Comparison of ENCODE assay signal across 1 cellular context in the genomic region with DNA sequence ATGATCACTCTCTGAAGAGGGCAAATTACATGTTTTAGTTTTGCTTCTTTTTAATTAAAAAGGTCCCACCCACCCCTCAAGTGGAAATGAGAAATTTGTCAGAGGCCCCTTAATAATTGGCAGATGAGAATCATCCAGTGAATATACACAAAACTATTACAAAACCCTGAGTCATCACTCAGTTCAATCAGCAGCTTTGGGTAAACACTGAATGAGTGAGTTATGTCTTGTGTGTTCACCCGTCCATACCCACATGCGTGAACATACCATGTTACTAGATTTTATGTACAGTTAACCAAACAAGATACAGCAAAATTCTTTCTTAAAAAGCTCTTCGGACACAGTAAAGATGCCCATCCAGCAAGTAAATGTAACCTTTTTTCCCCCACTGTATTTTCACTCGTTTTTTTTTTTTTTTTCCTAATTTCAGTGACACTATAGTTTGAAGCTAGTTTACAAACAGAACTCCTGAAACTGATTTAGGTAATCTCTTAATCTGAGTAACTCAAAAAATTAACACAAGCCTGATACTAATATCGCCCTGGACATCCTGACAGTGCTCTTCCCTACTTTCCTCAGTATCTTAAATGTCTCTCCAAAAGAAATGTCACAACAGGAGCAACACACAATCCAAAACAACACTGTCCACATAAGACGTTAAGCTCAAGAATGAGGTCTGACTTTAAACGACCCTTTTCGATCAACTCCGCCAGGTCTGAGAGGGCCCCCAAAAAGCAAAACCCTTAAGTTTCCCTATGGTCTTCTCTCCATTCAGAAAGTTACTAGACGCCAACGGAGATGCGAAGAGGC.
TF ChIP-seq lines count a peak whose summit lies in the region.

No MANE protein-coding gene starts in this region.

TF ChIP-seq in K562, 482 proteins besides CTCF, POLR2A, EP300 and RAD21 (continued from another document and continues in another):
- TF ChIP-seq ZNF583 (CRISPR knock-in tag; IDR thresholded peaks at IDR 0.05) (no peak), JUND (IDR thresholded peaks at IDR 0.05; ENCODE audit: borderline replicate concordance, low read depth, low read length) (peak; percentile 94), JUND (tag; IDR thresholded peaks at IDR 0.05; ENCODE audit: borderline replicate concordance, low read depth, low read length) (peak; percentile 82; the same call in 2 of the 3 replicates), ZNF644 (tag; IDR thresholded peaks at IDR 0.05; ENCODE audit: low read depth) (no peak), ZNF707 (CRISPR knock-in tag; conservative IDR thresholded peaks at IDR 0.05) (no peak), TBP (optimal IDR thresholded peaks at IDR 0.05; ENCODE audit: low read depth, low read length) (no peak), MCM2 (IDR thresholded peaks at IDR 0.05; ENCODE audit: low read depth) (no peak), NRF1 (conservative IDR thresholded peaks at IDR 0.05 in 1 of 2, IDR thresholded peaks at IDR 0.05 in 1 of 2) (no peak), ZNF197 (CRISPR knock-in tag; IDR thresholded peaks at IDR 0.05; ENCODE audit: low read depth) (no peak), GTF2F1 (IDR thresholded peaks at IDR 0.05; ENCODE audit: low read depth, low read length) (no peak), POLR3G (IDR thresholded peaks at IDR 0.05; ENCODE audit: extremely low read depth, insufficient read length, insufficient replicate concordance) (no peak), NR2F6 (CRISPR knock-in tag; IDR thresholded peaks at IDR 0.05) (no peak), CREB1 (IDR thresholded peaks at IDR 0.05) (no peak), CREB1 (CRISPR knock-in tag; IDR thresholded peaks at IDR 0.05) (no peak), ZFX (CRISPR knock-in tag; IDR thresholded peaks at IDR 0.05) (no peak), LEF1 (IDR thresholded peaks at IDR 0.05) (peak; percentile 93), SRF (CRISPR knock-in tag; IDR thresholded peaks at IDR 0.05) (no peak), CEBPG (CRISPR knock-in tag; IDR thresholded peaks at IDR 0.05) (no peak), CEBPG (tag; conservative IDR thresholded peaks at IDR 0.05 in 1 of 2, IDR thresholded peaks at IDR 0.05 in 1 of 2) (peak; percentile 49 to 60; a peak in 3 of 4 replicates), BHLHE40 (IDR thresholded peaks at IDR 0.05; ENCODE audit: low read length) (no peak), ZNF436 (CRISPR knock-in tag; IDR thresholded peaks at IDR 0.05) (no peak), CAMTA2 (CRISPR knock-in tag; conservative IDR thresholded peaks at IDR 0.05) (no peak), ZNF41 (CRISPR knock-in tag; conservative IDR thresholded peaks at IDR 0.05) (no peak), FOXK1 (CRISPR knock-in tag; IDR thresholded peaks at IDR 0.05; ENCODE audit: borderline replicate concordance) (no peak), TAF1 (IDR thresholded peaks at IDR 0.05; ENCODE audit: control insufficient read depth, extremely low read depth, insufficient read depth, low read length, severe bottlenecking) (no peak), NFE2 (IDR thresholded peaks at IDR 0.05; ENCODE audit: low read depth) (peak; percentile 93), TCF7 (IDR thresholded peaks at IDR 0.05; ENCODE audit: borderline replicate concordance) (no peak), SLC30A9 (CRISPR knock-in tag; IDR thresholded peaks at IDR 0.05) (no peak), CEBPB (tag; IDR thresholded peaks at IDR 0.05) (no peak), ZNF431 (CRISPR knock-in tag; IDR thresholded peaks at IDR 0.05) (no peak), SOX6 (IDR thresholded peaks at IDR 0.05) (peak; percentile 44; the same call in 1 of the 2 replicates), CCNT2 (IDR thresholded peaks at IDR 0.05; ENCODE audit: borderline replicate concordance, extremely low read depth, insufficient read length, low read depth, low read length) (no peak), GABPA (tag; conservative IDR thresholded peaks at IDR 0.05; ENCODE audit: low read depth) (no peak), FOXJ2 (tag; IDR thresholded peaks at IDR 0.05) (no peak), SIX5 (IDR thresholded peaks at IDR 0.05; ENCODE audit: borderline replicate concordance in 1 of 2, insufficient read depth in 1 of 2, low read depth in 1 of 2, low read length in 2 of 2) (no peak), BRD4 (IDR thresholded peaks at IDR 0.05) (no peak), BCOR (IDR thresholded peaks at IDR 0.05) (no peak), DNMT1 (IDR thresholded peaks at IDR 0.05) (no peak), TEAD2 (tag; IDR thresholded peaks at IDR 0.05) (no peak), ETS2 (tag; IDR thresholded peaks at IDR 0.05; ENCODE audit: borderline replicate concordance, poor library complexity, severe bottlenecking) (no peak), FUS (optimal IDR thresholded peaks at IDR 0.05; ENCODE audit: low read depth, low read length) (no peak), RBM25 (IDR thresholded peaks at IDR 0.05; ENCODE audit: low read depth, low read length, severe bottlenecking) (no peak), HCFC1 (IDR thresholded peaks at IDR 0.05; ENCODE audit: low read depth, low read length) (no peak), TGIF2 (CRISPR knock-in tag; IDR thresholded peaks at IDR 0.05) (no peak), ZNF316 (IDR thresholded peaks at IDR 0.05) (peak; percentile 98)
- TF ChIP-seq, protein P1, sequence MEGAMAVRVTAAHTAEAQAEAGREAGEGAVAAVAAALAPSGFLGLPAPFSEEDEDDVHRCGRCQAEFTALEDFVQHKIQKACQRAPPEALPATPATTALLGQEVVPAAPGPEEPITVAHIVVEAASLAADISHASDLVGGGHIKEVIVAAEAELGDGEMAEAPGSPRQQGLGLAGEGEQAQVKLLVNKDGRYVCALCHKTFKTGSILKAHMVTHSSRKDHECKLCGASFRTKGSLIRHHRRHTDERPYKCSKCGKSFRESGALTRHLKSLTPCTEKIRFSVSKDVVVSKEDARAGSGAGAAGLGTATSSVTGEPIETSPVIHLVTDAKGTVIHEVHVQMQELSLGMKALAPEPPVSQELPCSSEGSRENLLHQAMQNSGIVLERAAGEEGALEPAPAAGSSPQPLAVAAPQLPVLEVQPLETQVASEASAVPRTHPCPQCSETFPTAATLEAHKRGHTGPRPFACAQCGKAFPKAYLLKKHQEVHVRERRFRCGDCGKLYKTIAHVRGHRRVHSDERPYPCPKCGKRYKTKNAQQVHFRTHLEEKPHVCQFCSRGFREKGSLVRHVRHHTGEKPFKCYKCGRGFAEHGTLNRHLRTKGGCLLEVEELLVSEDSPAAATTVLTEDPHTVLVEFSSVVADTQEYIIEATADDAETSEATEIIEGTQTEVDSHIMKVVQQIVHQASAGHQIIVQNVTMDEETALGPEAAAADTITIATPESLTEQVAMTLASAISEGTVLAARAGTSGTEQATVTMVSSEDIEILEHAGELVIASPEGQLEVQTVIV (CRISPR knock-in tag; IDR thresholded peaks at IDR 0.05; ENCODE audit: borderline replicate concordance), result no peak
- TF ChIP-seq, protein P2, sequence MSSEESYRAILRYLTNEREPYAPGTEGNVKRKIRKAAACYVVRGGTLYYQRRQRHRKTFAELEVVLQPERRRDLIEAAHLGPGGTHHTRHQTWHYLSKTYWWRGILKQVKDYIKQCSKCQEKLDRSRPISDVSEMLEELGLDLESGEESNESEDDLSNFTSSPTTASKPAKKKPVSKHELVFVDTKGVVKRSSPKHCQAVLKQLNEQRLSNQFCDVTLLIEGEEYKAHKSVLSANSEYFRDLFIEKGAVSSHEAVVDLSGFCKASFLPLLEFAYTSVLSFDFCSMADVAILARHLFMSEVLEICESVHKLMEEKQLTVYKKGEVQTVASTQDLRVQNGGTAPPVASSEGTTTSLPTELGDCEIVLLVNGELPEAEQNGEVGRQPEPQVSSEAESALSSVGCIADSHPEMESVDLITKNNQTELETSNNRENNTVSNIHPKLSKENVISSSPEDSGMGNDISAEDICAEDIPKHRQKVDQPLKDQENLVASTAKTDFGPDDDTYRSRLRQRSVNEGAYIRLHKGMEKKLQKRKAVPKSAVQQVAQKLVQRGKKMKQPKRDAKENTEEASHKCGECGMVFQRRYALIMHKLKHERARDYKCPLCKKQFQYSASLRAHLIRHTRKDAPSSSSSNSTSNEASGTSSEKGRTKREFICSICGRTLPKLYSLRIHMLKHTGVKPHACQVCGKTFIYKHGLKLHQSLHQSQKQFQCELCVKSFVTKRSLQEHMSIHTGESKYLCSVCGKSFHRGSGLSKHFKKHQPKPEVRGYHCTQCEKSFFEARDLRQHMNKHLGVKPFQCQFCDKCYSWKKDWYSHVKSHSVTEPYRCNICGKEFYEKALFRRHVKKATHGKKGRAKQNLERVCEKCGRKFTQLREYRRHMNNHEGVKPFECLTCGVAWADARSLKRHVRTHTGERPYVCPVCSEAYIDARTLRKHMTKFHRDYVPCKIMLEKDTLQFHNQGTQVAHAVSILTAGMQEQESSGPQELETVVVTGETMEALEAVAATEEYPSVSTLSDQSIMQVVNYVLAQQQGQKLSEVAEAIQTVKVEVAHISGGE (CRISPR knock-in tag; IDR thresholded peaks at IDR 0.05), result no peak
- TF ChIP-seq, protein P3, sequence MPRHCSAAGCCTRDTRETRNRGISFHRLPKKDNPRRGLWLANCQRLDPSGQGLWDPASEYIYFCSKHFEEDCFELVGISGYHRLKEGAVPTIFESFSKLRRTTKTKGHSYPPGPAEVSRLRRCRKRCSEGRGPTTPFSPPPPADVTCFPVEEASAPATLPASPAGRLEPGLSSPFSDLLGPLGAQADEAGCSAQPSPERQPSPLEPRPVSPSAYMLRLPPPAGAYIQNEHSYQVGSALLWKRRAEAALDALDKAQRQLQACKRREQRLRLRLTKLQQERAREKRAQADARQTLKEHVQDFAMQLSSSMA (CRISPR knock-in tag; IDR thresholded peaks at IDR 0.05), result no peak
- TF ChIP-seq, protein P4, sequence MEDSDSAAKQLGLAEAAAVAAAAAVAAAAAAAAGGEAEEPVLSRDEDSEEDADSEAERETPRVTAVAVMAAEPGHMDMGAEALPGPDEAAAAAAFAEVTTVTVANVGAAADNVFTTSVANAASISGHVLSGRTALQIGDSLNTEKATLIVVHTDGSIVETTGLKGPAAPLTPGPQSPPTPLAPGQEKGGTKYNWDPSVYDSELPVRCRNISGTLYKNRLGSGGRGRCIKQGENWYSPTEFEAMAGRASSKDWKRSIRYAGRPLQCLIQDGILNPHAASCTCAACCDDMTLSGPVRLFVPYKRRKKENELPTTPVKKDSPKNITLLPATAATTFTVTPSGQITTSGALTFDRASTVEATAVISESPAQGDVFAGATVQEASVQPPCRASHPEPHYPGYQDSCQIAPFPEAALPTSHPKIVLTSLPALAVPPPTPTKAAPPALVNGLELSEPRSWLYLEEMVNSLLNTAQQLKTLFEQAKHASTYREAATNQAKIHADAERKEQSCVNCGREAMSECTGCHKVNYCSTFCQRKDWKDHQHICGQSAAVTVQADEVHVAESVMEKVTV (CRISPR knock-in tag; IDR thresholded peaks at IDR 0.05), result no peak
- TF ChIP-seq, protein P5, sequence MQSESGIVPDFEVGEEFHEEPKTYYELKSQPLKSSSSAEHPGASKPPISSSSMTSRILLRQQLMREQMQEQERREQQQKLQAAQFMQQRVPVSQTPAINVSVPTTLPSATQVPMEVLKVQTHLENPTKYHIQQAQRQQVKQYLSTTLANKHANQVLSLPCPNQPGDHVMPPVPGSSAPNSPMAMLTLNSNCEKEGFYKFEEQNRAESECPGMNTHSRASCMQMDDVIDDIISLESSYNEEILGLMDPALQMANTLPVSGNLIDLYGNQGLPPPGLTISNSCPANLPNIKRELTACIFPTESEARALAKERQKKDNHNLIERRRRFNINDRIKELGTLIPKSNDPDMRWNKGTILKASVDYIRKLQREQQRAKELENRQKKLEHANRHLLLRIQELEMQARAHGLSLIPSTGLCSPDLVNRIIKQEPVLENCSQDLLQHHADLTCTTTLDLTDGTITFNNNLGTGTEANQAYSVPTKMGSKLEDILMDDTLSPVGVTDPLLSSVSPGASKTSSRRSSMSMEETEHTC (IDR thresholded peaks at IDR 0.05), result no peak
- TF ChIP-seq, protein P6, sequence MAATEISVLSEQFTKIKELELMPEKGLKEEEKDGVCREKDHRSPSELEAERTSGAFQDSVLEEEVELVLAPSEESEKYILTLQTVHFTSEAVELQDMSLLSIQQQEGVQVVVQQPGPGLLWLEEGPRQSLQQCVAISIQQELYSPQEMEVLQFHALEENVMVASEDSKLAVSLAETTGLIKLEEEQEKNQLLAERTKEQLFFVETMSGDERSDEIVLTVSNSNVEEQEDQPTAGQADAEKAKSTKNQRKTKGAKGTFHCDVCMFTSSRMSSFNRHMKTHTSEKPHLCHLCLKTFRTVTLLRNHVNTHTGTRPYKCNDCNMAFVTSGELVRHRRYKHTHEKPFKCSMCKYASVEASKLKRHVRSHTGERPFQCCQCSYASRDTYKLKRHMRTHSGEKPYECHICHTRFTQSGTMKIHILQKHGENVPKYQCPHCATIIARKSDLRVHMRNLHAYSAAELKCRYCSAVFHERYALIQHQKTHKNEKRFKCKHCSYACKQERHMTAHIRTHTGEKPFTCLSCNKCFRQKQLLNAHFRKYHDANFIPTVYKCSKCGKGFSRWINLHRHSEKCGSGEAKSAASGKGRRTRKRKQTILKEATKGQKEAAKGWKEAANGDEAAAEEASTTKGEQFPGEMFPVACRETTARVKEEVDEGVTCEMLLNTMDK (IDR thresholded peaks at IDR 0.05; ENCODE audit: borderline replicate concordance, insufficient read depth, low read depth, low read length, poor library complexity, severe bottlenecking), result no peak
- TF ChIP-seq, protein P7, sequence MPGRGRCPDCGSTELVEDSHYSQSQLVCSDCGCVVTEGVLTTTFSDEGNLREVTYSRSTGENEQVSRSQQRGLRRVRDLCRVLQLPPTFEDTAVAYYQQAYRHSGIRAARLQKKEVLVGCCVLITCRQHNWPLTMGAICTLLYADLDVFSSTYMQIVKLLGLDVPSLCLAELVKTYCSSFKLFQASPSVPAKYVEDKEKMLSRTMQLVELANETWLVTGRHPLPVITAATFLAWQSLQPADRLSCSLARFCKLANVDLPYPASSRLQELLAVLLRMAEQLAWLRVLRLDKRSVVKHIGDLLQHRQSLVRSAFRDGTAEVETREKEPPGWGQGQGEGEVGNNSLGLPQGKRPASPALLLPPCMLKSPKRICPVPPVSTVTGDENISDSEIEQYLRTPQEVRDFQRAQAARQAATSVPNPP (IDR thresholded peaks at IDR 0.05; ENCODE audit: borderline replicate concordance, insufficient read depth, insufficient read length), result no peak
- TF ChIP-seq, protein P8, sequence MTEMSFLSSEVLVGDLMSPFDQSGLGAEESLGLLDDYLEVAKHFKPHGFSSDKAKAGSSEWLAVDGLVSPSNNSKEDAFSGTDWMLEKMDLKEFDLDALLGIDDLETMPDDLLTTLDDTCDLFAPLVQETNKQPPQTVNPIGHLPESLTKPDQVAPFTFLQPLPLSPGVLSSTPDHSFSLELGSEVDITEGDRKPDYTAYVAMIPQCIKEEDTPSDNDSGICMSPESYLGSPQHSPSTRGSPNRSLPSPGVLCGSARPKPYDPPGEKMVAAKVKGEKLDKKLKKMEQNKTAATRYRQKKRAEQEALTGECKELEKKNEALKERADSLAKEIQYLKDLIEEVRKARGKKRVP (CRISPR knock-in tag; IDR thresholded peaks at IDR 0.05), result no peak
- TF ChIP-seq, protein P9, sequence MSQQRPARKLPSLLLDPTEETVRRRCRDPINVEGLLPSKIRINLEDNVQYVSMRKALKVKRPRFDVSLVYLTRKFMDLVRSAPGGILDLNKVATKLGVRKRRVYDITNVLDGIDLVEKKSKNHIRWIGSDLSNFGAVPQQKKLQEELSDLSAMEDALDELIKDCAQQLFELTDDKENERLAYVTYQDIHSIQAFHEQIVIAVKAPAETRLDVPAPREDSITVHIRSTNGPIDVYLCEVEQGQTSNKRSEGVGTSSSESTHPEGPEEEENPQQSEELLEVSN (IDR thresholded peaks at IDR 0.05; ENCODE audit: borderline replicate concordance in 1 of 2, extremely low read depth in 1 of 2, insufficient read depth in 1 of 2, insufficient read length in 1 of 2, low read depth in 1 of 2, low read length in 1 of 2, poor library complexity in 1 of 2, severe bottlenecking in 1 of 2), result no peak
